Comparison of ENCODE assay signal across 8 cellular contexts in genomic region chrX:19514791-19515614, GRCh38. TPM values are rescaled to one million over a fixed set of nuclear protein-coding genes. Genes with fewer than 3 reads are reported as not detected.
DNase-seq lines count a peak whose midpoint lies in the region; TF ChIP-seq lines count a peak whose summit lies in the region.

A gene with protein sequence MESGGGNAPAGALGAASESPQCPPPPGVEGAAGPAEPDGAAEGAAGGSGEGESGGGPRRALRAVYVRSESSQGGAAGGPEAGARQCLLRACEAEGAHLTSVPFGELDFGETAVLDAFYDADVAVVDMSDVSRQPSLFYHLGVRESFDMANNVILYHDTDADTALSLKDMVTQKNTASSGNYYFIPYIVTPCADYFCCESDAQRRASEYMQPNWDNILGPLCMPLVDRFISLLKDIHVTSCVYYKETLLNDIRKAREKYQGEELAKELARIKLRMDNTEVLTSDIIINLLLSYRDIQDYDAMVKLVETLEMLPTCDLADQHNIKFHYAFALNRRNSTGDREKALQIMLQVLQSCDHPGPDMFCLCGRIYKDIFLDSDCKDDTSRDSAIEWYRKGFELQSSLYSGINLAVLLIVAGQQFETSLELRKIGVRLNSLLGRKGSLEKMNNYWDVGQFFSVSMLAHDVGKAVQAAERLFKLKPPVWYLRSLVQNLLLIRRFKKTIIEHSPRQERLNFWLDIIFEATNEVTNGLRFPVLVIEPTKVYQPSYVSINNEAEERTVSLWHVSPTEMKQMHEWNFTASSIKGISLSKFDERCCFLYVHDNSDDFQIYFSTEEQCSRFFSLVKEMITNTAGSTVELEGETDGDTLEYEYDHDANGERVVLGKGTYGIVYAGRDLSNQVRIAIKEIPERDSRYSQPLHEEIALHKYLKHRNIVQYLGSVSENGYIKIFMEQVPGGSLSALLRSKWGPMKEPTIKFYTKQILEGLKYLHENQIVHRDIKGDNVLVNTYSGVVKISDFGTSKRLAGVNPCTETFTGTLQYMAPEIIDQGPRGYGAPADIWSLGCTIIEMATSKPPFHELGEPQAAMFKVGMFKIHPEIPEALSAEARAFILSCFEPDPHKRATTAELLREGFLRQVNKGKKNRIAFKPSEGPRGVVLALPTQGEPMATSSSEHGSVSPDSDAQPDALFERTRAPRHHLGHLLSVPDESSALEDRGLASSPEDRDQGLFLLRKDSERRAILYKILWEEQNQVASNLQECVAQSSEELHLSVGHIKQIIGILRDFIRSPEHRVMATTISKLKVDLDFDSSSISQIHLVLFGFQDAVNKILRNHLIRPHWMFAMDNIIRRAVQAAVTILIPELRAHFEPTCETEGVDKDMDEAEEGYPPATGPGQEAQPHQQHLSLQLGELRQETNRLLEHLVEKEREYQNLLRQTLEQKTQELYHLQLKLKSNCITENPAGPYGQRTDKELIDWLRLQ (N-terminal part only) (minus strand): TSS chrX:19515508. CDS start chrX:19515261, 247 bp downstream.

- H2AK5ac ChIP-seq in trophoblast cell (ENCODE audit: low read length): no peak within 1 kb of the TSS

- H3K27me3 ChIP-seq in DOHH2 (ENCODE audit: control insufficient read depth, low read length): no peaks in the 10 kb centered on the region; the same call in 1 of the 2 replicates
- H3K27me3 ChIP-seq in trophoblast cell (ENCODE audit: insufficient read depth, low read length): no peaks in the 10 kb centered on the region

- no peak within 1 kb of the TSS for H4K12ac ChIP-seq in trophoblast cell (ENCODE audit: low read depth, low read length)

- H2BK12ac ChIP-seq in trophoblast cell (ENCODE audit: low read length): no peak within 1 kb of the TSS

- peak within 1 kb of the TSS; percentile 83 for H2AFZ ChIP-seq in trophoblast cell (ENCODE audit: insufficient read depth, low read length, poor library complexity)

- DNase-seq in HK-2 (ENCODE audit: unreplicated experiment) (peak; percentile 65), fibroblast of villous mesenchyme (ENCODE audit: low read depth) (peak; percentile 2), trophoblast cell (peak; percentile 25 to 48), amniotic stem cell (lab: John Stamatoyannopoulos, UW) (no peak), DMS79 (lab: John Stamatoyannopoulos, UW) (no peak), hippocampal formation (lab: John Stamatoyannopoulos, UW) (no peak)

- no peak within 1 kb of the TSS for H4K91ac ChIP-seq in trophoblast cell (ENCODE audit: low read depth, low read length)

- no peaks in the 10 kb centered on the region for H3F3A ChIP-seq in DOHH2 (ENCODE audit: control insufficient read depth, insufficient read depth)

- TF ChIP-seq CTCF in DOHH2 (IDR thresholded peaks at IDR 0.05; ENCODE audit: low read depth, low read length, poor library complexity, severe bottlenecking) (no peak), WI38 (IDR thresholded peaks at IDR 0.05; ENCODE audit: low read depth, low read length) (no peak), fibroblast of villous mesenchyme (IDR thresholded peaks at IDR 0.05; ENCODE audit: insufficient read depth, low read depth, low read length) (no peak)

- no peak within 1 kb of the TSS for H3K23ac ChIP-seq in trophoblast cell (ENCODE audit: low read length)

- H3K27ac ChIP-seq in DOHH2 (ENCODE audit: low read depth, low read length) (no peak within 1 kb of the TSS), trophoblast cell (ENCODE audit: low read depth, low read length) (no peak within 1 kb of the TSS)

- H3K36me3 ChIP-seq in DOHH2 (ENCODE audit: control insufficient read depth, low read length) (no peaks in the 10 kb centered on the region), trophoblast cell (ENCODE audit: control insufficient read depth in 1 of 2, insufficient read depth in 2 of 2, low read length in 2 of 2) (no peaks in the 10 kb centered on the region)

- no peak within 1 kb of the TSS for H4K8ac ChIP-seq in trophoblast cell (ENCODE audit: low read depth, low read length)

- H3K4me3 ChIP-seq in DOHH2 (ENCODE audit: low read length): peak within 1 kb of the TSS; percentile 22; the same call in 1 of the 2 replicates
- 0 out of 2 replicates have a peak within 1 kb of the TSS, but pooled peaks have one; percentile 10 for H3K4me3 ChIP-seq in WI38 (ENCODE audit: low read depth, low read length)
- peak within 1 kb of the TSS; percentile 25 for H3K4me3 ChIP-seq in fibroblast of villous mesenchyme (ENCODE audit: low read depth, low read length)
- H3K4me3 ChIP-seq in trophoblast cell (ENCODE audit: low read depth, low read length): peak within 1 kb of the TSS; percentile 61

- peak within 1 kb of the TSS; percentile 24; the same call in 1 of the 2 replicates for H3K4me2 ChIP-seq in DOHH2 (ENCODE audit: low read length)
- peak within 1 kb of the TSS; percentile 67 for H3K4me2 ChIP-seq in trophoblast cell (ENCODE audit: low read length)

- no peak within 1 kb of the TSS for H3K18ac ChIP-seq in trophoblast cell (ENCODE audit: low read length)

- H3K4me1 ChIP-seq in DOHH2 (ENCODE audit: control insufficient read depth, low read length) (no peaks in the 10 kb centered on the region), trophoblast cell (ENCODE audit: control insufficient read depth in 1 of 2, insufficient read depth in 2 of 2, low read length in 2 of 2) (peaks cover 0 to 4% of the 10 kb centered on the region in 2 experiments)

- H3K14ac ChIP-seq in trophoblast cell (ENCODE audit: low read length): no peak within 1 kb of the TSS

- H3K79me2 ChIP-seq in DOHH2 (ENCODE audit: control insufficient read depth, low read length) (no peaks in the 10 kb centered on the region), trophoblast cell (ENCODE audit: control insufficient read depth, insufficient read depth, low read length, poor library complexity) (no peaks in the 10 kb centered on the region)

- no peak within 1 kb of the TSS for H3K9ac ChIP-seq in trophoblast cell (ENCODE audit: low read length)

- H3K79me1 ChIP-seq in trophoblast cell (ENCODE audit: low read length): no peaks in the 10 kb centered on the region

- H3K9me3 ChIP-seq in DOHH2 (ENCODE audit: control insufficient read depth, insufficient read depth, low read length) (no peaks in the 10 kb centered on the region), trophoblast cell (ENCODE audit: insufficient read depth, low read depth, low read length) (no peaks in the 10 kb centered on the region)

- no peak within 1 kb of the TSS for H3K4ac ChIP-seq in trophoblast cell (ENCODE audit: low read depth, low read length)

- H2BK120ac ChIP-seq in trophoblast cell (ENCODE audit: insufficient read depth, low read length, poor library complexity): no peak within 1 kb of the TSS

- no peaks in the 10 kb centered on the region for H4K20me1 ChIP-seq in DOHH2 (ENCODE audit: control insufficient read depth, insufficient read depth, low read depth, low read length)

- H3K9me2 ChIP-seq in DOHH2 (replicated peaks; ENCODE audit: control insufficient read depth, low read length): no peaks in the 10 kb centered on the region

- no peak within 1 kb of the TSS for H2BK5ac ChIP-seq in trophoblast cell (ENCODE audit: low read depth, low read length, poor library complexity)

- no CpG with 5 or more reads among the region's 100 CpGs for WGBS in trophoblast cell (ENCODE audit: extremely low coverage, insufficient coverage, insufficient read length)

RNA-seq across cellular contexts. Expression of the gene that starts here (rescaled TPM):
- total RNA-seq in fibroblast of villous mesenchyme: under 0.01 TPM in 1 of 2 replicates, not detected in the other
- 0.68 and 0.77 TPM in 2 replicates for polyA plus RNA-seq in trophoblast cell (2013)

Comparison
In these comparisons a context has a peak if more than half of its experiments do, and no peak if none do; other contexts are left out.
1. Peak in DNase-seq and H3K4me3 ChIP-seq in fibroblast of villous mesenchyme; RNA of the gene not detected or under 1 TPM.
2. H3K4me3 ChIP-seq: peak in every context shown above with its lines; median percentile 61 in trophoblast cell; 25 in fibroblast of villous mesenchyme; 22 in DOHH2; 10 in WI38.
3. DNase-seq: peak in HK-2 (single experiment) and trophoblast cell (2 of 2); none in amniotic stem cell (single experiment), DMS79 (single experiment) and hippocampal formation (0 of 2).